ENCODE assay signal across 8 cellular contexts in genomic region chr2:73927344-73927743, GRCh38. TPM values are rescaled to one million over a fixed set of nuclear protein-coding genes. Genes with fewer than 3 reads are reported as not detected.
DNase-seq lines count a peak whose midpoint lies in the region; ATAC-seq and TF ChIP-seq lines count a peak whose summit lies in the region.

No MANE protein-coding gene starts in this region.

- H3K9me3 ChIP-seq in body of pancreas, result no peaks in the 10 kb centered on the region
- H3K9me3 ChIP-seq in lung (ENCODE audit: control insufficient read depth in 2 of 2, insufficient read depth in 1 of 2, low read length in 1 of 2), result no peaks in the 10 kb centered on the region
- no peaks in the 10 kb centered on the region for H3K9me3 ChIP-seq in transverse colon

- intact Hi-C loops in activated naive CD4-positive, alpha-beta T cell treated with anti-CD3 and anti-CD28 coated beads for 36 hours (cut with micrococcal nuclease), result loop anchor here (5.0 kb wide), 3 partner anchors 530 to 1035 kb away; partner anchors contain the start of genes ALMS1, INO80B and WBP1
- intact Hi-C loops in body of pancreas (cut with DNase I) (no loop called here), transverse colon (cut with DNase I; ENCODE audit: low total_unique reads) (loop anchor here (10.0 kb wide), 1 partner anchor 57 kb away; the partner anchor contains the start of gene TET3)

- ATAC-seq in body of pancreas, result no peak
- ATAC-seq in lung (ENCODE audit: insufficient read depth, low FRiP score), result no peak
- no peak for ATAC-seq in HG02642 (IDR thresholded peaks at IDR 0.05; ENCODE audit: poor library complexity, unreplicated experiment)

- no peak for DNase-seq in activated naive CD4-positive, alpha-beta T cell treated with anti-CD3 and anti-CD28 coated beads for 36 hours
- DNase-seq in activated naive CD4-positive, alpha-beta T cell (lab: John Stamatoyannopoulos, UW), result no peak
- DNase-seq in body of pancreas (no peak), lung (ENCODE audit: low spot score) (no peak), transverse colon (no peak), anterior cingulate cortex (lab: John Stamatoyannopoulos, UW) (no peak), H4 (ENCODE audit: low spot score) (no peak)

- H3K4me3 ChIP-seq in body of pancreas (peak overlapping the region; percentile 46 to 67), lung (peak overlapping the region; percentile 80), transverse colon (peak overlapping the region; percentile 62 to 85 (median 65))

- H3K4me1 Mint-ChIP-seq in activated naive CD4-positive, alpha-beta T cell treated with anti-CD3 and anti-CD28 coated beads for 36 hours (ENCODE audit: low read depth), result peaks cover 51% of the 10 kb centered on the region

- CTCF ChIA-PET in activated naive CD4-positive, alpha-beta T cell treated with anti-CD3 and anti-CD28 coated beads for 36 hours (lab: Charles Lee), result interaction anchor here (0.6 kb wide), 2 partner anchors 213 to 252 kb away, joined by 4 to 5 read pairs; no protein-coding TSS in a partner anchor

- H3K27ac ChIP-seq in body of pancreas, result peak overlapping the region; percentile 64 to 96 (median 84)
- H3K27ac ChIP-seq in lung (ENCODE audit: low read depth in 1 of 2, low read length in 1 of 2), result peak overlapping the region; percentile 95 to 99
- H3K27ac ChIP-seq in transverse colon, result peak overlapping the region; percentile 94 to 99 (median 96)

- 12 to 18% methylated on average over 6 of the region's 6 CpGs for WGBS in body of pancreas, 2 donors
- 10 to 19% methylated on average over 6 of the region's 6 CpGs for WGBS in lung, 2 donors
- whole genome bisulfite sequencing in transverse colon (ENCODE audit: low coverage in 1 of 2), 2 donors, result 8 to 9% methylated on average over 4 to 6 of the region's 6 CpGs

- peak overlapping the region; percentile 94 for H3K27ac Mint-ChIP-seq in activated naive CD4-positive, alpha-beta T cell treated with anti-CD3 and anti-CD28 coated beads for 36 hours

- peaks cover 32% of the 10 kb centered on the region for H3K4me1 ChIP-seq in body of pancreas
- H3K4me1 ChIP-seq in lung (ENCODE audit: control insufficient read depth in 2 of 2, insufficient read depth in 2 of 2, low read length in 2 of 2), result peaks cover 7 to 23% of the 10 kb centered on the region in 2 donors
- peaks cover 18 to 49% (median 38%) of the 10 kb centered on the region in 4 donors for H3K4me1 ChIP-seq in transverse colon

- H3K27me3 Mint-ChIP-seq in activated naive CD4-positive, alpha-beta T cell treated with anti-CD3 and anti-CD28 coated beads for 36 hours (ENCODE audit: low read depth), result no peaks in the 10 kb centered on the region

- H3K36me3 ChIP-seq in body of pancreas (replicated peaks in 1 of 2; ENCODE audit: insufficient read depth in 1 of 2, low read depth in 2 of 2), result no peaks in the 10 kb centered on the region
- H3K36me3 ChIP-seq in lung (ENCODE audit: control insufficient read depth in 2 of 2, insufficient read depth in 2 of 2, low read length in 2 of 2), result no peaks in the 10 kb centered on the region
- H3K36me3 ChIP-seq in transverse colon, result no peaks in the 10 kb centered on the region

- no peak for TF ChIP-seq EP300 in transverse colon (IDR thresholded peaks at IDR 0.05; ENCODE audit: low read depth)

- TF ChIP-seq CTCF in body of pancreas (IDR thresholded peaks at IDR 0.05) (no peak), lung (IDR thresholded peaks at IDR 0.05; ENCODE audit: control extremely low read depth, extremely low read depth) (no peak), transverse colon (IDR thresholded peaks at IDR 0.05) (no peak)

- peak overlapping the region; percentile 87 for H3K4me3 Mint-ChIP-seq in activated naive CD4-positive, alpha-beta T cell treated with anti-CD3 and anti-CD28 coated beads for 36 hours

- H3K36me3 Mint-ChIP-seq in activated naive CD4-positive, alpha-beta T cell treated with anti-CD3 and anti-CD28 coated beads for 36 hours (ENCODE audit: low read depth), result peaks cover 10% of the 10 kb centered on the region

- no peak for TF ChIP-seq POLR2A in body of pancreas (IDR thresholded peaks at IDR 0.05)
- no peak for TF ChIP-seq POLR2A in transverse colon (IDR thresholded peaks at IDR 0.05)

- H3K27me3 ChIP-seq in body of pancreas (no peaks in the 10 kb centered on the region), lung (ENCODE audit: control insufficient read depth, insufficient read depth) (no peaks in the 10 kb centered on the region), transverse colon (no peaks in the 10 kb centered on the region)

- in situ Hi-C loops in transverse colon (cut with MboI; ENCODE audit: low pct_ligation_motif_present in 1 of 4, low pct_unique_long_range_greater_than_20kb in 1 of 4, low sequenced_read_pairs in 3 of 4), result no loop called here

- H3K9me3 Mint-ChIP-seq in activated naive CD4-positive, alpha-beta T cell treated with anti-CD3 and anti-CD28 coated beads for 36 hours, result no peaks in the 10 kb centered on the region

RNA-seq across cellular contexts. Expression of gene DGUOK, which starts 0.7 kb away (rescaled TPM):
- 100 to 1,000 TPM; 112 to 115 TPM for total RNA-seq in activated naive CD4-positive, alpha-beta T cell treated with anti-CD3 and anti-CD28 coated beads for 36 hours
- total RNA-seq in body of pancreas (10 to 100 TPM; 13.2 to 16.1 TPM), lung (10 to 100 TPM; 28.9 to 51.2 TPM), transverse colon (10 to 100 TPM; 27.3 to 49.7 (median 40.3) TPM)
- polyA plus RNA-seq in lung, result 100 to 1,000 TPM in 1 of 2 donors, 10 to 100 TPM in 1; 96.6 to 103 TPM
- 110 and 150 TPM in 2 replicates for total RNA-seq in H4 (2014; rRNA removed; shearing (Covaris generic))

RNA-seq across cellular contexts. Expression of gene ACTG2, which starts 34.5 kb away (rescaled TPM):
- not detected for total RNA-seq in activated naive CD4-positive, alpha-beta T cell treated with anti-CD3 and anti-CD28 coated beads for 36 hours
- total RNA-seq in body of pancreas, result 1 to 10 TPM in 1 of 2 donors, under 1 TPM in 1; 0.52 to 1.3 TPM
- total RNA-seq in lung, result 10 to 100 TPM; 20.5 to 82.9 TPM
- 10 to 100 TPM; 33.7 to 55.7 TPM for polyA plus RNA-seq in lung
- 1,000 to 10,000 TPM in 1 of 4 donors, 100 to 1,000 TPM in 3; 394 to 3,499 (median 729) TPM for total RNA-seq in transverse colon
- not detected in 2 replicates for total RNA-seq in H4 (2014; rRNA removed; shearing (Covaris generic))

RNA-seq across cellular contexts. Expression of gene TET3, which starts 57.4 kb away (rescaled TPM):
- 10 to 100 TPM; 14.4 to 15.2 TPM for total RNA-seq in activated naive CD4-positive, alpha-beta T cell treated with anti-CD3 and anti-CD28 coated beads for 36 hours
- total RNA-seq in body of pancreas, result 1 to 10 TPM; 6.7 to 7.3 TPM
- total RNA-seq in lung, result 10 to 100 TPM; 19.2 to 26.9 TPM
- 10 to 100 TPM in 1 of 2 donors, 1 to 10 TPM in 1; 4.6 to 10.0 TPM for polyA plus RNA-seq in lung
- 10 to 100 TPM; 20.2 to 26.9 (median 22.5) TPM for total RNA-seq in transverse colon
- total RNA-seq in H4 (2014; rRNA removed; shearing (Covaris generic)), result 4.7 and 4.9 TPM in 2 replicates

Comparison
In these comparisons a context has a peak if more than half of its experiments do, and no peak if none do; other contexts are left out.
1. RNA of gene ACTG2, which starts 34.5 kb away (total RNA-seq): 394 to 3,499 TPM in transverse colon and 20.5 to 82.9 TPM in lung; 0.52 to 1.3 TPM in body of pancreas, not detected in activated naive CD4-positive, alpha-beta T cell treated with anti-CD3 and anti-CD28 coated beads for 36 hours and not detected in H4; every median in the first group is over 4 times any median in the second.
2. Peak in every context shown above with its lines, with median percentiles within 50 percentile points of each other: H3K27ac ChIP-seq and H3K4me3 ChIP-seq.